ENCODE assay signal across 8 cellular contexts in the genomic region with DNA sequence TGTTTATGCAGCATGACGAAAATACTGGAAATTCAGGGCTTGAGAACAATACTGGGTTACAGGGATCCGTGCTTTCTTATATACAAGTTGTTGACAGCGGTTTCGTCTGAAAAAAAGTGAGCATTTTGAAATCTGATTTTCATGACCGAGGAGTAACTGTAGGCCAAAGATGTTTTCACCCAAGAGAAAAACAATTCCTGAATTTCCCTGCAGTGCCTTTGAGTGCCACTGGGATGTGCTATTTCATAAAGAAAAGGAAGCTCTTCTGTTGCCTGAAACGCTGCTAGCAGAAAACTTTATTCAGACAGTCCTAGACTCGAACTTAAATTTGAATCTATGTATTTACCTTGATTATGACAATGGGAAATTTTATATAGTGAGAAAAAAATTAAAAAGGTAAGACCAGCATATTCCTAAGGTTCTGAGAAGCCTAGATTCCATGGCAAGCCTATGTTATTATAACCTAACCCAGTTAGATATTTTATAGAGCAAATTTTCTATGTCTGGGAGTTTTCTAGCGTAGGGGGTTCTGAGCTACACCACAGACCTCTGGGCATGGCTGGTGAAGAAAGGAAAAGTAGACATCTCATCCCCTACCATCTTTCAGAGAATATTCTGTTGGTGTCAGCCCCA. TPM values are rescaled to one million over a fixed set of nuclear protein-coding genes. Genes with fewer than 3 reads are reported as not detected.
DNase-seq lines count a peak whose midpoint lies in the region; ATAC-seq and TF ChIP-seq lines count a peak whose summit lies in the region.

No MANE protein-coding gene starts in this region.

- no peaks in the 10 kb centered on the region for H3K27me3 Mint-ChIP-seq in WTC11 (ENCODE audit: low read depth)
- H3K27me3 Mint-ChIP-seq in naive B cell: peaks cover 0 to 5% (median 4%) of the 10 kb centered on the region in 3 donors

- intact Hi-C loops in esophagus muscularis mucosa (cut with DNase I) (loop anchor here (2.0 to 5.0 kb wide), 4 partner anchors 358 to 982 kb away; partner anchors contain the start of gene TIPARP), posterior vena cava (cut with DNase I) (loop anchor here in 1 of 2 donors (5.0 kb wide), 1 partner anchor 357 kb away; no protein-coding TSS in a partner anchor)

- peaks cover 17% of the 10 kb centered on the region for H3K9me3 Mint-ChIP-seq in WTC11
- H3K9me3 Mint-ChIP-seq in naive B cell: peaks cover 0 to 3% (median 2%) of the 10 kb centered on the region in 7 donors

- TF ChIP-seq POLR2A in esophagus muscularis mucosa (IDR thresholded peaks at IDR 0.05; ENCODE audit: low read depth): no peak

- H3K27ac ChIP-seq in esophagus muscularis mucosa (replicated peaks in 1 of 4): peak overlapping the region; percentile 62 to 73 (median 65)

- H3K36me3 ChIP-seq in esophagus muscularis mucosa: no peaks in the 10 kb centered on the region

- POLR2A ChIA-PET in HEK293T (lab: Yijun Ruan, JAX) (no interaction called here), WTC11 (lab: Charles Lee) (no interaction called here)

- no peak overlapping the region for H3K4me3 Mint-ChIP-seq in WTC11
- H3K4me3 Mint-ChIP-seq in naive B cell: no peak overlapping the region

- TF ChIP-seq EP300 in esophagus muscularis mucosa (IDR thresholded peaks at IDR 0.05): no peak

- H3K4me1 ChIP-seq in esophagus muscularis mucosa: peaks cover 22 to 46% (median 40%) of the 10 kb centered on the region in 4 donors

- no peaks in the 10 kb centered on the region for H3K9me3 ChIP-seq in esophagus muscularis mucosa

- H3K27ac Mint-ChIP-seq in WTC11: no peak overlapping the region
- H3K27ac Mint-ChIP-seq in naive B cell: no peak overlapping the region

- CTCF ChIA-PET in HEK293T (lab: Yijun Ruan, JAX) (interaction anchor here (0.6 to 2.4 kb wide), 6 partner anchors 10 to 359 kb away, joined by 3 to 10 read pairs (median 4); no protein-coding TSS in a partner anchor), WTC11 (lab: Charles Lee) (interaction anchor here (0.6 to 3.4 kb wide), 29 partner anchors 9 to 624 kb away, joined by 3 to 50 read pairs (median 4); partner anchors contain the start of gene SSR3)

- H3K36me3 Mint-ChIP-seq in WTC11: peaks cover 2% of the 10 kb centered on the region
- peaks cover 2 to 5% of the 10 kb centered on the region in 2 donors for H3K36me3 Mint-ChIP-seq in naive B cell

- 22% methylated on average over 8 of the region's 8 CpGs for WGBS in esophagus muscularis mucosa

- ATAC-seq in WTC11: peak; percentile 30
- ATAC-seq in naive B cell (ENCODE audit: low read depth in 2 of 2): peak; percentile 34 to 47

- H3K4me1 Mint-ChIP-seq in WTC11 (peaks cover 12% of the 10 kb centered on the region), naive B cell (peaks cover 0 to 5% (median 0%) of the 10 kb centered on the region in 3 donors)

- peak; percentile 65 for TF ChIP-seq CTCF in WTC11 (IDR thresholded peaks at IDR 0.05)
- peak; percentile 92 to 95 (median 92) for TF ChIP-seq CTCF in esophagus muscularis mucosa (IDR thresholded peaks at IDR 0.05)

- H3K27me3 ChIP-seq in esophagus muscularis mucosa: no peaks in the 10 kb centered on the region

- peak; percentile 64 for DNase-seq in activated effector memory CD4-positive, alpha-beta T cell treated with anti-CD3 and anti-CD28 coated beads, Interleukin-2, amount 50 U/mL, for 16 hours
- DNase-seq in activated effector memory CD4-positive, alpha-beta T cell treated with Interleukin-2 at 50 U/mL for 16 hours: no peak
- peak; percentile 43 for DNase-seq in HEK293T (ENCODE audit: extremely low spot score)
- peak; percentile 73 to 79 for DNase-seq in NCI-H2081 (lab: John Stamatoyannopoulos, UW)
- peak; percentile 45 for DNase-seq in WTC11 (ENCODE audit: low spot score)
- DNase-seq in esophagus muscularis mucosa (ENCODE audit: extremely low spot score): peak; percentile 91
- DNase-seq in naive B cell: peak; percentile 32
- DNase-seq in posterior vena cava (ENCODE audit: low spot score): no peak

- no peak overlapping the region for H3K4me3 ChIP-seq in esophagus muscularis mucosa

TF ChIP-seq in HEK293T, 16 proteins besides CTCF, POLR2A, EP300 and RAD21:
- no peak for TF ChIP-seq PKNOX1 (IDR thresholded peaks at IDR 0.05)
- TF ChIP-seq SUZ12 (IDR thresholded peaks at IDR 0.05): no peak
- no peak for TF ChIP-seq TARDBP (IDR thresholded peaks at IDR 0.05)

TF ChIP-seq in WTC11, 78 proteins besides CTCF, POLR2A, EP300 and RAD21:
- TF ChIP-seq GRHL2 (CRISPR knock-in tag; IDR thresholded peaks at IDR 0.05; ENCODE audit: insufficient replicate concordance, severe bottlenecking): no peak

RNA-seq across cellular contexts. Expression of gene KCNAB1, which starts 30.2 kb away (rescaled TPM):
- 0.41 to 1.1 TPM (median 1.0 TPM) in 3 replicates for total RNA-seq in WTC11 (2021)
- 1 to 10 TPM in 3 of 4 donors, under 1 TPM in 1; 0.83 to 5.9 (median 2.3) TPM for total RNA-seq in esophagus muscularis mucosa
- polyA plus RNA-seq in naive B cell (ENCODE audit: low read depth in 6 of 6): under 1 TPM in 5 of 6 donors, not detected in 1; 0.05 to 0.30 (median 0.19) TPM
- 10 to 100 TPM; 14.0 to 33.1 TPM for total RNA-seq in posterior vena cava

Comparison
In these comparisons a context has a peak if more than half of its experiments do, and no peak if none do; other contexts are left out.
1. DNase-seq: peak in activated effector memory CD4-positive, alpha-beta T cell treated with anti-CD3 and anti-CD28 coated beads, Interleukin-2, amount 50 U/mL, for 16 hours (single experiment), HEK293T (single experiment), NCI-H2081 (2 of 2), WTC11 (single experiment), esophagus muscularis mucosa (single experiment) and naive B cell (single experiment); none in activated effector memory CD4-positive, alpha-beta T cell treated with Interleukin-2 at 50 U/mL for 16 hours (single experiment) and posterior vena cava (single experiment).